8 cellular contexts compared by ENCODE assay signal in the genomic region with DNA sequence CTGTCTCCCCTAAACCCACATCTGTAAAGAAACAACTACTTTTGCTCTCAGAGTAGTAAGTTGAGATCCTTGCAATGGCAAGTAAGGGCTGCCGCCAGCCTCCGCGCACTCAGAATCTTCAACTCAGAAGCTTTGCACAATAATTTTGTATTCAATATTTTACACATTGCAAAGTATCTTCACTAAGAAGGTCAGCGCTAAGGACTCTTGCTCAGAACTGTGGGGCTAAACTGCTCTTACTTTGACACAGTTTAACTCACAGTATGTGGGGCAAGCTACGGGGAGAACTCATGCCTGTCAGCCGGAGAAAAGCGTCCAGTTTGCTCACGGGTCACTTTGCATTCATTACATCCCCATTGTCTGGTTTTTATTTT. TPM values are rescaled to one million over a fixed set of nuclear protein-coding genes. Genes with fewer than 3 reads are reported as not detected.
DNase-seq lines count a peak whose midpoint lies in the region; ATAC-seq and TF ChIP-seq lines count a peak whose summit lies in the region.

No MANE protein-coding gene starts in this region.

- no peak for ATAC-seq in activated T-cell treated with anti-CD3 and anti-CD28 coated beads, Interleukin-2, amount 50 U/mL, for 72 hours (replicated peaks in 1 of 2)
- ATAC-seq in GM21576 (IDR thresholded peaks at IDR 0.05; ENCODE audit: unreplicated experiment): no peak
- ATAC-seq in HG03442 (IDR thresholded peaks at IDR 0.05; ENCODE audit: unreplicated experiment): no peak

- BruUV-seq in MCF 10A (replicated peaks; lab: Mats Ljungman, UMichigan): no TSS peak

- H3K4me3 ChIP-seq in lower leg skin (ENCODE audit: low read depth, poor library complexity, severe bottlenecking): peak overlapping the region; percentile 74

- peaks cover 3 to 5% of the 10 kb centered on the region in 2 donors for H3K36me3 Mint-ChIP-seq in activated T-cell treated with anti-CD3 and anti-CD28 coated beads, Interleukin-2, amount 50 U/mL, for 72 hours (ENCODE audit: insufficient read depth in 2 of 2)
- H3K36me3 Mint-ChIP-seq in MCF 10A (ENCODE audit: insufficient read depth, unreplicated experiment) (peaks cover 15% of the 10 kb centered on the region), type B pancreatic cell (peaks cover 4% of the 10 kb centered on the region)

- 7 to 14% methylated on average over 8 of the region's 8 CpGs for WGBS in lower leg skin, 2 donors

- intact Hi-C loops in MCF 10A (cut with micrococcal nuclease): no loop called here
- intact Hi-C loops in lower leg skin (cut with DNase I; ENCODE audit: low total_unique reads): no loop called here

- peak overlapping the region; percentile 73 to 83 for H3K4me3 Mint-ChIP-seq in activated T-cell treated with anti-CD3 and anti-CD28 coated beads, Interleukin-2, amount 50 U/mL, for 72 hours
- H3K4me3 Mint-ChIP-seq in MCF 10A (ENCODE audit: unreplicated experiment) (peak overlapping the region; percentile 77), type B pancreatic cell (peak overlapping the region; percentile 94)

- peaks cover 22% of the 10 kb centered on the region for H3K4me1 Mint-ChIP-seq in activated T-cell treated with anti-CD3 and anti-CD28 coated beads, Interleukin-2, amount 50 U/mL, for 72 hours (ENCODE audit: low read depth)
- H3K4me1 Mint-ChIP-seq in MCF 10A (ENCODE audit: insufficient read depth, unreplicated experiment): peaks cover 14% of the 10 kb centered on the region
- peaks cover 25% of the 10 kb centered on the region for H3K4me1 Mint-ChIP-seq in type B pancreatic cell (ENCODE audit: unreplicated experiment)

- no peak for TF ChIP-seq POLR2A in lower leg skin (IDR thresholded peaks at IDR 0.05)

- H3K9me3 Mint-ChIP-seq in activated T-cell treated with anti-CD3 and anti-CD28 coated beads, Interleukin-2, amount 50 U/mL, for 72 hours: no peaks in the 10 kb centered on the region
- H3K9me3 Mint-ChIP-seq in MCF 10A (ENCODE audit: unreplicated experiment) (no peaks in the 10 kb centered on the region), type B pancreatic cell (no peaks in the 10 kb centered on the region)

- no peaks in the 10 kb centered on the region for H3K27me3 Mint-ChIP-seq in activated T-cell treated with anti-CD3 and anti-CD28 coated beads, Interleukin-2, amount 50 U/mL, for 72 hours (ENCODE audit: low read depth)
- H3K27me3 Mint-ChIP-seq in MCF 10A (ENCODE audit: insufficient read depth, unreplicated experiment) (no peaks in the 10 kb centered on the region), type B pancreatic cell (no peaks in the 10 kb centered on the region)

- no peak for DNase-seq in activated T-cell treated with anti-CD3 and anti-CD28 coated beads, Interleukin-2, amount 50 U/mL, for 72 hours
- no peak for DNase-seq in activated T-cell treated with anti-CD3 and anti-CD28 coated beads, Interleukin-2, amount 50 U/mL, for 48 hours
- no peak for DNase-seq in MCF 10A (ENCODE audit: unreplicated experiment)
- DNase-seq in lower leg skin (ENCODE audit: low spot score in 2 of 2): no peak
- DNase-seq in type B pancreatic cell (ENCODE audit: extremely low spot score, unreplicated experiment): no peak
- DNase-seq in NAMALWA (ENCODE audit: low spot score): no peak

- POLR2A ChIA-PET in MCF 10A (lab: Yijun Ruan, JAX): interaction anchor here (0.6 to 4.0 kb wide), 18 partner anchors 13 to 988 kb away, joined by 3 to 53 read pairs (median 4); partner anchors contain the start of genes ASB7, LINS1, LRRC28 and MEF2A

- TF ChIP-seq CTCF in MCF 10A (IDR thresholded peaks at IDR 0.05; ENCODE audit: unreplicated experiment) (no peak), lower leg skin (IDR thresholded peaks at IDR 0.05) (no peak), type B pancreatic cell (conservative IDR thresholded peaks at IDR 0.05) (no peak)

- CTCF ChIA-PET in MCF 10A (lab: Yijun Ruan, JAX): interaction anchor here (0.6 to 3.6 kb wide), 7 partner anchors 14 to 616 kb away, joined by 3 to 17 read pairs (median 4); no protein-coding TSS in a partner anchor

- no peak overlapping the region for H3K27ac Mint-ChIP-seq in activated T-cell treated with anti-CD3 and anti-CD28 coated beads, Interleukin-2, amount 50 U/mL, for 72 hours
- no peak overlapping the region for H3K27ac Mint-ChIP-seq in MCF 10A (ENCODE audit: low read depth, unreplicated experiment)
- H3K27ac Mint-ChIP-seq in type B pancreatic cell: peak overlapping the region; percentile 86

RNA-seq across cellular contexts. Expression of gene LYSMD4, which starts 1.0 kb away (rescaled TPM):
- 10 to 100 TPM in 1 of 2 donors, 1 to 10 TPM in 1; 9.7 to 11.7 TPM for total RNA-seq in activated T-cell treated with anti-CD3 and anti-CD28 coated beads, Interleukin-2, amount 50 U/mL, for 72 hours
- 5.7 and 9.0 TPM in 2 replicates for total RNA-seq in MCF 10A (2022)
- total RNA-seq in lower leg skin: 10 to 100 TPM; 18.3 to 34.8 (median 32.2) TPM
- total RNA-seq in type B pancreatic cell (ENCODE audit: low replicate concordance): 11.8 and 16.9 TPM in 2 replicates
